ENCODE assay signal across 1 cellular context in genomic region chr1:211675230-211676105, GRCh38.
TF ChIP-seq lines count a peak whose summit lies in the region.

Gene NEK2, minus strand, starts transcription at chr1:211675621. Its CDS starts 142 bp downstream, at chr1:211675479.

TF ChIP-seq in HepG2, 621 proteins besides CTCF, POLR2A, EP300 and RAD21 (continued from another document and continues in another):
- TF ChIP-seq, protein P1, sequence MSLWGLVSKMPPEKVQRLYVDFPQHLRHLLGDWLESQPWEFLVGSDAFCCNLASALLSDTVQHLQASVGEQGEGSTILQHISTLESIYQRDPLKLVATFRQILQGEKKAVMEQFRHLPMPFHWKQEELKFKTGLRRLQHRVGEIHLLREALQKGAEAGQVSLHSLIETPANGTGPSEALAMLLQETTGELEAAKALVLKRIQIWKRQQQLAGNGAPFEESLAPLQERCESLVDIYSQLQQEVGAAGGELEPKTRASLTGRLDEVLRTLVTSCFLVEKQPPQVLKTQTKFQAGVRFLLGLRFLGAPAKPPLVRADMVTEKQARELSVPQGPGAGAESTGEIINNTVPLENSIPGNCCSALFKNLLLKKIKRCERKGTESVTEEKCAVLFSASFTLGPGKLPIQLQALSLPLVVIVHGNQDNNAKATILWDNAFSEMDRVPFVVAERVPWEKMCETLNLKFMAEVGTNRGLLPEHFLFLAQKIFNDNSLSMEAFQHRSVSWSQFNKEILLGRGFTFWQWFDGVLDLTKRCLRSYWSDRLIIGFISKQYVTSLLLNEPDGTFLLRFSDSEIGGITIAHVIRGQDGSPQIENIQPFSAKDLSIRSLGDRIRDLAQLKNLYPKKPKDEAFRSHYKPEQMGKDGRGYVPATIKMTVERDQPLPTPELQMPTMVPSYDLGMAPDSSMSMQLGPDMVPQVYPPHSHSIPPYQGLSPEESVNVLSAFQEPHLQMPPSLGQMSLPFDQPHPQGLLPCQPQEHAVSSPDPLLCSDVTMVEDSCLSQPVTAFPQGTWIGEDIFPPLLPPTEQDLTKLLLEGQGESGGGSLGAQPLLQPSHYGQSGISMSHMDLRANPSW (CRISPR knock-in tag; IDR thresholded peaks at IDR 0.05; ENCODE audit: borderline replicate concordance), result peak; percentile 98
- no peak for TF ChIP-seq SATB2 (CRISPR knock-in tag; IDR thresholded peaks at IDR 0.05)
- TF ChIP-seq KDM5B (CRISPR knock-in tag; IDR thresholded peaks at IDR 0.05; ENCODE audit: borderline replicate concordance), result peak; percentile 38; the same call in 1 of the 2 replicates
- TF ChIP-seq TOE1 (CRISPR knock-in tag; IDR thresholded peaks at IDR 0.05), result 0 out of 2 replicates have a peak, but pooled peaks have one; percentile 31
- TF ChIP-seq TARDBP (CRISPR knock-in tag; IDR thresholded peaks at IDR 0.05), result peak; percentile 97
- peak; percentile 75; the same call in 1 of the 2 replicates for TF ChIP-seq ZHX1 (CRISPR knock-in tag; IDR thresholded peaks at IDR 0.05; ENCODE audit: low read depth)
- TF ChIP-seq AHR (CRISPR knock-in tag; IDR thresholded peaks at IDR 0.05), result 0 out of 2 replicates have a peak, but pooled peaks have one; percentile 26
- peak; percentile 82 for TF ChIP-seq ARID5B (CRISPR knock-in tag; IDR thresholded peaks at IDR 0.05)
- TF ChIP-seq ZNF205 (CRISPR knock-in tag; IDR thresholded peaks at IDR 0.05), result peak; percentile 69; the same call in 1 of the 2 replicates
- TF ChIP-seq ZNF577 (CRISPR knock-in tag; IDR thresholded peaks at IDR 0.05; ENCODE audit: borderline replicate concordance, low read depth), result no peak
- peak; percentile 78; the same call in 1 of the 2 replicates for TF ChIP-seq FOXJ3 (CRISPR knock-in tag; IDR thresholded peaks at IDR 0.05; ENCODE audit: borderline replicate concordance)
- TF ChIP-seq ZBTB42 (CRISPR knock-in tag; IDR thresholded peaks at IDR 0.05), result 0 out of 2 replicates have a peak, but pooled peaks have one; percentile 36
- TF ChIP-seq, protein P2, sequence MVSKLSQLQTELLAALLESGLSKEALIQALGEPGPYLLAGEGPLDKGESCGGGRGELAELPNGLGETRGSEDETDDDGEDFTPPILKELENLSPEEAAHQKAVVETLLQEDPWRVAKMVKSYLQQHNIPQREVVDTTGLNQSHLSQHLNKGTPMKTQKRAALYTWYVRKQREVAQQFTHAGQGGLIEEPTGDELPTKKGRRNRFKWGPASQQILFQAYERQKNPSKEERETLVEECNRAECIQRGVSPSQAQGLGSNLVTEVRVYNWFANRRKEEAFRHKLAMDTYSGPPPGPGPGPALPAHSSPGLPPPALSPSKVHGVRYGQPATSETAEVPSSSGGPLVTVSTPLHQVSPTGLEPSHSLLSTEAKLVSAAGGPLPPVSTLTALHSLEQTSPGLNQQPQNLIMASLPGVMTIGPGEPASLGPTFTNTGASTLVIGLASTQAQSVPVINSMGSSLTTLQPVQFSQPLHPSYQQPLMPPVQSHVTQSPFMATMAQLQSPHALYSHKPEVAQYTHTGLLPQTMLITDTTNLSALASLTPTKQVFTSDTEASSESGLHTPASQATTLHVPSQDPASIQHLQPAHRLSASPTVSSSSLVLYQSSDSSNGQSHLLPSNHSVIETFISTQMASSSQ (IDR thresholded peaks at IDR 0.05; ENCODE audit: low read depth), result peak; percentile 80
- TF ChIP-seq, protein P2 (CRISPR knock-in tag; IDR thresholded peaks at IDR 0.05; ENCODE audit: borderline replicate concordance), result peak; percentile 86; the same call in 1 of the 2 replicates
- peak; percentile 82 for TF ChIP-seq ZNF749 (CRISPR knock-in tag; IDR thresholded peaks at IDR 0.05; ENCODE audit: borderline replicate concordance)
- TF ChIP-seq, protein P3, sequence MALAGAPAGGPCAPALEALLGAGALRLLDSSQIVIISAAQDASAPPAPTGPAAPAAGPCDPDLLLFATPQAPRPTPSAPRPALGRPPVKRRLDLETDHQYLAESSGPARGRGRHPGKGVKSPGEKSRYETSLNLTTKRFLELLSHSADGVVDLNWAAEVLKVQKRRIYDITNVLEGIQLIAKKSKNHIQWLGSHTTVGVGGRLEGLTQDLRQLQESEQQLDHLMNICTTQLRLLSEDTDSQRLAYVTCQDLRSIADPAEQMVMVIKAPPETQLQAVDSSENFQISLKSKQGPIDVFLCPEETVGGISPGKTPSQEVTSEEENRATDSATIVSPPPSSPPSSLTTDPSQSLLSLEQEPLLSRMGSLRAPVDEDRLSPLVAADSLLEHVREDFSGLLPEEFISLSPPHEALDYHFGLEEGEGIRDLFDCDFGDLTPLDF (CRISPR knock-in tag; IDR thresholded peaks at IDR 0.05), result peak; percentile 71
- 0 out of 2 replicates have a peak, but pooled peaks have one; percentile 17 for TF ChIP-seq MIER2 (CRISPR knock-in tag; IDR thresholded peaks at IDR 0.05)
- TF ChIP-seq PAWR (CRISPR knock-in tag; IDR thresholded peaks at IDR 0.05; ENCODE audit: borderline replicate concordance), result no peak
- no peak for TF ChIP-seq SYNCRIP (IDR thresholded peaks at IDR 0.05; ENCODE audit: insufficient read depth, low read depth, low read length)
- no peak for TF ChIP-seq TAF15 (IDR thresholded peaks at IDR 0.05; ENCODE audit: low read depth, low read length, poor library complexity, severe bottlenecking)
- 0 out of 2 replicates have a peak, but pooled peaks have one; percentile 60 for TF ChIP-seq STAT5B (CRISPR knock-in tag; IDR thresholded peaks at IDR 0.05)
- TF ChIP-seq ZNF572 (CRISPR knock-in tag; IDR thresholded peaks at IDR 0.05), result no peak
- TF ChIP-seq ZNF124 (CRISPR knock-in tag; IDR thresholded peaks at IDR 0.05), result peak; percentile 69; the same call in 1 of the 2 replicates
- no peak for TF ChIP-seq ZNF75D (CRISPR knock-in tag; IDR thresholded peaks at IDR 0.05; ENCODE audit: borderline replicate concordance)
- TF ChIP-seq ZNF3 (CRISPR knock-in tag; IDR thresholded peaks at IDR 0.05), result no peak
- TF ChIP-seq ZFY (CRISPR knock-in tag; IDR thresholded peaks at IDR 0.05), result peak; percentile 3; the same call in 1 of the 2 replicates
- TF ChIP-seq, protein P4, sequence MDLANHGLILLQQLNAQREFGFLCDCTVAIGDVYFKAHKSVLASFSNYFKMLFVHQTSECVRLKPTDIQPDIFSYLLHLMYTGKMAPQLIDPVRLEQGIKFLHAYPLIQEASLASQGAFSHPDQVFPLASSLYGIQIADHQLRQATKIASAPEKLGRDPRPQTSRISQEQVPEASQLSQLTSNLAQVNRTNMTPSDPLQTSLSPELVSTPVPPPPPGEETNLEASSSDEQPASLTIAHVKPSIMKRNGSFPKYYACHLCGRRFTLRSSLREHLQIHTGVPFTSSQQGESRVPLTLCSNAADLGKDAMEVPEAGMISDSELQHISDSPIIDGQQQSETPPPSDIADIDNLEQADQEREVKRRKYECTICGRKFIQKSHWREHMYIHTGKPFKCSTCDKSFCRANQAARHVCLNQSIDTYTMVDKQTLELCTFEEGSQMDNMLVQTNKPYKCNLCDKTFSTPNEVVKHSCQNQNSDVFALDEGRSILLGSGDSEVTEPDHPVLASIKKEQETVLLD (CRISPR knock-in tag; IDR thresholded peaks at IDR 0.05; ENCODE audit: low read depth), result peak; percentile 68
- TF ChIP-seq ZNF274 (CRISPR knock-in tag; IDR thresholded peaks at IDR 0.05), result no peak
- peak; percentile 95 for TF ChIP-seq RFX1 (IDR thresholded peaks at IDR 0.05)
- 0 out of 2 replicates have a peak, but pooled peaks have one; percentile 41 for TF ChIP-seq BRCA1 (CRISPR knock-in tag; IDR thresholded peaks at IDR 0.05)
- no peak for TF ChIP-seq ZNF263 (CRISPR knock-in tag; IDR thresholded peaks at IDR 0.05)
- TF ChIP-seq ZNF18 (CRISPR knock-in tag; IDR thresholded peaks at IDR 0.05; ENCODE audit: insufficient replicate concordance), result no peak
- peak; percentile 77; the same call in 1 of the 2 replicates for TF ChIP-seq ZC3H13 (CRISPR knock-in tag; IDR thresholded peaks at IDR 0.05)
- TF ChIP-seq, protein P5, sequence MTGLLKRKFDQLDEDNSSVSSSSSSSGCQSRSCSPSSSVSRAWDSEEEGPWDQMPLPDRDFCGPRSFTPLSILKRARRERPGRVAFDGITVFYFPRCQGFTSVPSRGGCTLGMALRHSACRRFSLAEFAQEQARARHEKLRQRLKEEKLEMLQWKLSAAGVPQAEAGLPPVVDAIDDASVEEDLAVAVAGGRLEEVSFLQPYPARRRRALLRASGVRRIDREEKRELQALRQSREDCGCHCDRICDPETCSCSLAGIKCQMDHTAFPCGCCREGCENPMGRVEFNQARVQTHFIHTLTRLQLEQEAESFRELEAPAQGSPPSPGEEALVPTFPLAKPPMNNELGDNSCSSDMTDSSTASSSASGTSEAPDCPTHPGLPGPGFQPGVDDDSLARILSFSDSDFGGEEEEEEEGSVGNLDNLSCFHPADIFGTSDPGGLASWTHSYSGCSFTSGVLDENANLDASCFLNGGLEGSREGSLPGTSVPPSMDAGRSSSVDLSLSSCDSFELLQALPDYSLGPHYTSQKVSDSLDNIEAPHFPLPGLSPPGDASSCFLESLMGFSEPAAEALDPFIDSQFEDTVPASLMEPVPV (CRISPR knock-in tag; IDR thresholded peaks at IDR 0.05), result peak; percentile 71
- TF ChIP-seq RARG (CRISPR knock-in tag; IDR thresholded peaks at IDR 0.05; ENCODE audit: low read depth), result no peak
- no peak for TF ChIP-seq DDIT3 (CRISPR knock-in tag; IDR thresholded peaks at IDR 0.05)
- TF ChIP-seq, protein P6, sequence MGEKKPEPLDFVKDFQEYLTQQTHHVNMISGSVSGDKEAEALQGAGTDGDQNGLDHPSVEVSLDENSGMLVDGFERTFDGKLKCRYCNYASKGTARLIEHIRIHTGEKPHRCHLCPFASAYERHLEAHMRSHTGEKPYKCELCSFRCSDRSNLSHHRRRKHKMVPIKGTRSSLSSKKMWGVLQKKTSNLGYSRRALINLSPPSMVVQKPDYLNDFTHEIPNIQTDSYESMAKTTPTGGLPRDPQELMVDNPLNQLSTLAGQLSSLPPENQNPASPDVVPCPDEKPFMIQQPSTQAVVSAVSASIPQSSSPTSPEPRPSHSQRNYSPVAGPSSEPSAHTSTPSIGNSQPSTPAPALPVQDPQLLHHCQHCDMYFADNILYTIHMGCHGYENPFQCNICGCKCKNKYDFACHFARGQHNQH (CRISPR knock-in tag; IDR thresholded peaks at IDR 0.05), result peak; percentile 87
- peak; percentile 92 for TF ChIP-seq ZNF343 (CRISPR knock-in tag; IDR thresholded peaks at IDR 0.05)
